ENCODE assay signal across 17 cellular contexts in the genomic region with DNA sequence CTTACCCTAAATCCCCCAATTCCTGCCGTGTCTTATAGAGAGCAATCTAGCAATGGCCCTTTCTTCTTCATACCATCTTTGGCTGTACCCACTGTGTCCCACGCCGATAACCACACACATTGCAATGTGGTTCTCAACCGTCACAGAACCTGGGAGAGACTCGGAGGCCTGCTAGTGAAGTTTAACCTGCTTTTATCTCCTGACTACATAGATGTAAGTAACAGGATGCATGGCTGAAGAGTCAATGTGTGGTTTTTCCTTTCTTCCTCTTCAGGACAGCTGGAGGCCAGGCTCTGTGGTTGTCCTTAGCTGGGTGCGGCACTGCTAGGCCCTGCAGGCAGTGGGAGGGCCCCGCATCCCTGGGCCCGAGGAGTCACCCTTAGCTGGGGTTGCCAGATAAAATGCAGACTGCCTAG. TPM values are rescaled to one million over a fixed set of nuclear protein-coding genes. Genes with fewer than 3 reads are reported as not detected.
A peak's percentile ranks its signal among the peaks of the same experiment; 100 is the strongest.
DNase-seq lines count a peak whose midpoint lies in the region; ATAC-seq, FAIRE-seq and TF ChIP-seq lines count a peak whose summit lies in the region.
"Had no signal": no experiment of that assay in that cellular context is flagged by ENCODE, and none has a peak within 500 bp of the region (broad histone marks: within the 10 kb centered on the region; RNA-seq: fewer than 3 reads in every experiment).

No MANE protein-coding gene starts in this region.

- in situ Hi-C loops in GM13976 (cut with MboI; ENCODE audit: low sequenced_read_pairs, unreplicated experiment) = no loop called here

- no peaks in the 10 kb centered on the region for H3K79me2 ChIP-seq in keratinocyte (ENCODE audit: control insufficient read depth, insufficient read depth, low read length)

- no peaks in the 10 kb centered on the region for H3K36me3 ChIP-seq in KOPT-K1 (ENCODE audit: insufficient read depth, low read length)
- no peaks in the 10 kb centered on the region for H3K36me3 ChIP-seq in keratinocyte (ENCODE audit: control insufficient read depth in 2 of 2, extremely low read depth in 1 of 2, insufficient read depth in 2 of 2, low read length in 2 of 2)
- H3K36me3 ChIP-seq: left ventricle myocardium inferior had no signal

- ATAC-seq in HG02678 (IDR thresholded peaks at IDR 0.05; ENCODE audit: unreplicated experiment) = no peak
- ATAC-seq: activated CD8-positive, alpha-beta memory T cell treated with anti-CD3 and anti-CD28 coated beads, Interleukin-2, amount 10 ng/mL, durations not matched to agents 7 days and 5 days; natural killer cell had no signal

- H3K4me1 ChIP-seq in keratinocyte (ENCODE audit: control insufficient read depth, extremely low read depth, insufficient read depth, low read length) = peaks cover 17% of the 10 kb centered on the region

- TF ChIP-seq CTCF in keratinocyte (optimal IDR thresholded peaks at IDR 0.05 in 1 of 3, IDR thresholded peaks at IDR 0.05 in 1 of 3, conservative IDR thresholded peaks at IDR 0.05 in 1 of 3; ENCODE audit: extremely low read depth in 1 of 3, insufficient read depth in 2 of 3, low read length in 3 of 3) (no peak), GM13976 (IDR thresholded peaks at IDR 0.05; ENCODE audit: borderline replicate concordance, control extremely low read depth, extremely low read depth, insufficient read depth, missing control alignments) (no peak)

- H2AFZ ChIP-seq in keratinocyte (ENCODE audit: control insufficient read depth, low read length) = no peak overlapping the region

- H3K27ac ChIP-seq in KOPT-K1 (ENCODE audit: low read depth, low read length, poor library complexity, severe bottlenecking) (peak overlapping the region; percentile 85), keratinocyte (ENCODE audit: control insufficient read depth, insufficient read depth, low read length) (no peak overlapping the region)
- H3K27ac ChIP-seq: epithelial cell of prostate, left ventricle myocardium inferior had no signal

- H3K27me3 ChIP-seq in keratinocyte (ENCODE audit: control insufficient read depth, extremely low read depth, insufficient read depth, low read length) = peaks cover 8% of the 10 kb centered on the region

- H3K9ac ChIP-seq in keratinocyte (ENCODE audit: control insufficient read depth, extremely low read depth, insufficient read depth, low read length) = no peak overlapping the region

- no peak overlapping the region for H3K4me3 ChIP-seq in keratinocyte (ENCODE audit: control insufficient read depth in 2 of 3, extremely low read depth in 1 of 3, insufficient read depth in 2 of 3, low read depth in 1 of 3, low read length in 3 of 3)
- H3K4me3 ChIP-seq: left ventricle myocardium inferior had no signal

- no peaks in the 10 kb centered on the region for H4K20me1 ChIP-seq in keratinocyte (ENCODE audit: control insufficient read depth, extremely low read depth, insufficient read depth, low read length)

- H3K9me3 ChIP-seq in KOPT-K1 (ENCODE audit: insufficient read depth, low read length, poor library complexity, severe bottlenecking) (no peaks in the 10 kb centered on the region), keratinocyte (ENCODE audit: control insufficient read depth, low read depth, low read length) (no peaks in the 10 kb centered on the region)
- H3K9me3 ChIP-seq: left ventricle myocardium inferior had no signal

- peak; percentile 80 for DNase-seq in EH (ENCODE audit: low read depth)
- DNase-seq in UCSD-AML1 (lab: John Stamatoyannopoulos, UW; ENCODE audit: unreplicated experiment) = peak; percentile 61
- DNase-seq in keratinocyte (ENCODE audit: low read depth, low spot score) = no peak
- DNase-seq in GM13976 (ENCODE audit: low spot score) = no peak
- DNase-seq in GM19239 (ENCODE audit: insufficient read length, low spot score) = no peak
- DNase-seq: activated CD8-positive, alpha-beta memory T cell treated with anti-CD3 and anti-CD28 coated beads, Interleukin-2, amount 10 ng/mL, durations not matched to agents 7 days and 5 days; activated naive CD4-positive, alpha-beta T cell; CD4-positive, CD25-positive, alpha-beta regulatory T cell; hypothalamus; left ventricle myocardium inferior; natural killer cell; NCI-H510A treated with DMSO at 0.1 percent for 48 hours; stimulated activated naive CD4-positive, alpha-beta T cell had no signal

- H3K4me2 ChIP-seq in keratinocyte (ENCODE audit: control insufficient read depth, extremely low read depth, insufficient read depth, low read depth, low read length) = no peak overlapping the region

- dilution Hi-C loops in keratinocyte (cut with MboI; ENCODE audit: extremely low pct_ligation_motif_present, low sequenced_read_pairs) = no loop called here

- H3K9me1 ChIP-seq in keratinocyte (ENCODE audit: control insufficient read depth, extremely low read depth, insufficient read depth, low read length) = no peaks in the 10 kb centered on the region

- FAIRE-seq in keratinocyte (lab: Jason Lieb, UNC) (peak; percentile 81), GM19239 (lab: Jason Lieb, UNC) (no peak)
- FAIRE-seq: TTC549 had no signal

RNA-seq across cellular contexts. Expression of a gene that starts 51.3 kb away (rescaled TPM):
- 36.7 to 48.7 TPM (median 39.2 TPM) in 3 replicates for polyA plus RNA-seq in keratinocyte
- polyA plus RNA-seq in keratinocyte (2011; ENCODE audit: low read depth) = 6.9 TPM
- 28.6 and 52.7 TPM in 2 replicates for polyA plus RNA-seq in keratinocyte (2011; cell fraction: cytosol; rRNA removed)
- 42.4 and 49.1 TPM in 2 replicates for polyA plus RNA-seq in keratinocyte (2011; cell fraction: nucleus; rRNA removed)
- 24.0 and 35.2 TPM in 2 replicates for polyA plus RNA-seq in keratinocyte (2012; ENCODE audit: low replicate concordance)
- 22.0 to 33.7 TPM (median 30.4 TPM) in 3 replicates for polyA minus RNA-seq in keratinocyte
- polyA minus RNA-seq in keratinocyte (2011; cell fraction: cytosol; rRNA and poly(A)+ RNA removed) = 33.2 TPM
- 13.3 and 23.7 TPM in 2 replicates for polyA minus RNA-seq in keratinocyte (2011; cell fraction: nucleus; rRNA and poly(A)+ RNA removed)

RNA-seq across cellular contexts. Expression of a gene that starts 51.6 kb away (rescaled TPM):
- polyA plus RNA-seq in keratinocyte = 7.4 to 24.5 TPM (median 8.3 TPM) in 3 replicates
- polyA plus RNA-seq in keratinocyte (2011; ENCODE audit: low read depth) = 32.7 TPM
- polyA plus RNA-seq in keratinocyte (2011; cell fraction: cytosol; rRNA removed) = 21.3 and 32.0 TPM in 2 replicates
- polyA plus RNA-seq in keratinocyte (2011; cell fraction: nucleus; rRNA removed) = 13.6 and 18.5 TPM in 2 replicates
- polyA plus RNA-seq in keratinocyte (2012; ENCODE audit: low replicate concordance) = 16.4 and 23.9 TPM in 2 replicates
- 7.5 to 18.9 TPM (median 7.8 TPM) in 3 replicates for polyA minus RNA-seq in keratinocyte
- polyA minus RNA-seq in keratinocyte (2011; cell fraction: cytosol; rRNA and poly(A)+ RNA removed) = 13.0 TPM
- polyA minus RNA-seq in keratinocyte (2011; cell fraction: nucleus; rRNA and poly(A)+ RNA removed) = 3.9 and 7.3 TPM in 2 replicates

Comparison
In these comparisons a context has a peak if more than half of its experiments do, and no peak if none do; other contexts are left out.
1. DNase-seq: peak in EH (single experiment) and UCSD-AML1 (single experiment); none in keratinocyte (single experiment), GM13976 (single experiment) and GM19239 (single experiment).